1 cellular context compared by ENCODE assay signal in genomic region chr11:71078482-71078881, GRCh38.
TF ChIP-seq lines count a peak whose summit lies in the region.

No MANE protein-coding gene starts in this region.

TF ChIP-seq in GM23338, 12 proteins besides CTCF, POLR2A, EP300 and RAD21 (continued from another document):
- TF ChIP-seq ZNF462 (CRISPR knock-in tag; IDR thresholded peaks at IDR 0.05) (no peak), STAT1 (IDR thresholded peaks at IDR 0.05; ENCODE audit: unreplicated experiment) (no peak)
